In genomic region chr12:117054279-117054678, GRCh38 we compare ENCODE assay signal across 19 cellular contexts. TPM values are rescaled to one million over a fixed set of nuclear protein-coding genes. Genes with fewer than 3 reads are reported as not detected.
DNase-seq lines count a peak whose midpoint lies in the region; ATAC-seq and TF ChIP-seq lines count a peak whose summit lies in the region.
"Had no signal": no experiment of that assay in that cellular context is flagged by ENCODE, and none has a peak within 500 bp of the region (broad histone marks: within the 10 kb centered on the region; RNA-seq: fewer than 3 reads in every experiment).

No MANE protein-coding gene starts in this region.

- H3K27ac ChIP-seq in H9 (ENCODE audit: insufficient read length, low read depth, low read length) (no peak overlapping the region), caudate nucleus (ENCODE audit: low read depth, low read length) (peak overlapping the region; percentile 44), neutrophil (peak overlapping the region; percentile 1)

- no peak overlapping the region for H4K8ac ChIP-seq in H9 (replicated peaks; ENCODE audit: insufficient read length, low read depth, low read length)

- H3K27ac Mint-ChIP-seq in H9 = peak overlapping the region; percentile 54 to 77 (median 71); a peak in 5 of 7 replicates
- H3K27ac Mint-ChIP-seq: CD8-positive, alpha-beta T cell had no signal

- no CpG with 5 or more reads among the region's 6 CpGs for WGBS in H9 (ENCODE audit: extremely low coverage, insufficient read length, low lambda C conversion rate)

- no peak overlapping the region for H3K4me3 Mint-ChIP-seq in H9
- H3K4me3 Mint-ChIP-seq: CD8-positive, alpha-beta T cell had no signal

- no peak overlapping the region for H2AFZ ChIP-seq in H9 (ENCODE audit: low read length)

- H3K27me3 Mint-ChIP-seq in H9 (ENCODE audit: low read depth) = no peaks in the 10 kb centered on the region

- no peaks in the 10 kb centered on the region for H3K79me1 ChIP-seq in H9 (ENCODE audit: insufficient read depth, low read depth, low read length, poor library complexity, severe bottlenecking)

- H2AK5ac ChIP-seq in H9 (ENCODE audit: insufficient read length, low read length) = no peak overlapping the region

- H3K23me2 ChIP-seq in H9 (ENCODE audit: insufficient read length, low read depth, low read length, poor library complexity, severe bottlenecking) = no peaks in the 10 kb centered on the region

- TF ChIP-seq CTCF in H9 (conservative IDR thresholded peaks at IDR 0.05) (no peak), neutrophil (IDR thresholded peaks at IDR 0.05) (no peak)

- H4K91ac ChIP-seq in H9 (ENCODE audit: insufficient read length, low read depth, low read length) = no peak overlapping the region

- no peaks in the 10 kb centered on the region for H4K20me1 ChIP-seq in H9 (ENCODE audit: control insufficient read depth, insufficient read depth, insufficient read length)

- H3K18ac ChIP-seq in H9 (ENCODE audit: insufficient read length, low read depth, low read length) = no peak overlapping the region

- no peak overlapping the region for H4K5ac ChIP-seq in H9 (ENCODE audit: insufficient read length, low read depth, low read length)

- H2BK120ac ChIP-seq in H9 (ENCODE audit: low read depth, low read length, poor library complexity, severe bottlenecking) = no peak overlapping the region

- H3K36me3 ChIP-seq in neutrophil = no peaks in the 10 kb centered on the region
- H3K36me3 ChIP-seq: BE2C had no signal

- no peak overlapping the region; the same call in 1 of the 2 replicates for H3K14ac ChIP-seq in H9 (ENCODE audit: insufficient read depth, low read length)

- no peaks in the 10 kb centered on the region for H3K9me3 Mint-ChIP-seq in H9
- H3K9me3 Mint-ChIP-seq: CD8-positive, alpha-beta T cell had no signal

- H3K9ac ChIP-seq in H9 (ENCODE audit: extremely low read depth, insufficient read length, low read length) = no peak overlapping the region

- DNase-seq in Right ventricle myocardium inferior (ENCODE audit: missing footprints) (peak; percentile 26), left cardiac atrium (no peak), H9 (no peak), caudate nucleus (lab: John Stamatoyannopoulos, UW) (no peak), head of caudate nucleus (no peak), NCI-H510A treated with DMSO at 0.1 percent for 48 hours (lab: John Stamatoyannopoulos, UW) (no peak)
- DNase-seq: BE2C; CD8-positive, alpha-beta T cell; GOT3; KG1; NCI-H1417 treated with DMSO at 0.1 percent for 48 hours; NCI-H187 treated with DMSO at 0.1 percent for 48 hours; NCI-H2227 treated with DMSO at 0.1 percent for 48 hours; NCI-H524 had no signal

- H3K4me3 ChIP-seq in neutrophil (ENCODE audit: low read depth in 1 of 2, low read length in 1 of 2) = no peak overlapping the region

- H3K4ac ChIP-seq in H9 (ENCODE audit: low read depth, low read length) = no peak overlapping the region

- no peaks in the 10 kb centered on the region for H3K79me2 ChIP-seq in H9 (ENCODE audit: insufficient read depth, low read length)

- H3K4me1 Mint-ChIP-seq in H9 = peaks cover 37 to 59% of the 10 kb centered on the region in 2 experiments

- H3K9me3 ChIP-seq in H9 (ENCODE audit: control insufficient read depth, low read depth, low read length) = no peaks in the 10 kb centered on the region
- H3K9me3 ChIP-seq in neutrophil = no peaks in the 10 kb centered on the region
- H3K9me3 ChIP-seq: BE2C had no signal

- H3K56ac ChIP-seq in H9 (ENCODE audit: insufficient read length, low read depth, low read length) = no peak overlapping the region

- no peaks in the 10 kb centered on the region for H3K27me3 ChIP-seq in H9 (ENCODE audit: insufficient read depth, low read length)
- no peaks in the 10 kb centered on the region for H3K27me3 ChIP-seq in neutrophil
- H3K27me3 ChIP-seq: BE2C had no signal

- no peak overlapping the region for H3T11ph ChIP-seq in H9 (ENCODE audit: low read length)

- ATAC-seq in Right ventricle myocardium inferior (no peak), left cardiac atrium (no peak), esophagus mucosa (no peak)
- ATAC-seq: CD8-positive, alpha-beta T cell; HepG2 had no signal

- peaks cover 4% of the 10 kb centered on the region; the same call in 1 of the 2 replicates for H3K4me1 ChIP-seq in H9 (ENCODE audit: insufficient read depth, low read length)
- H3K4me1 ChIP-seq in neutrophil (ENCODE audit: control insufficient read depth in 1 of 2, insufficient read depth in 1 of 2, low read depth in 1 of 2, low read length in 1 of 2) = peaks cover 40 to 55% of the 10 kb centered on the region in 2 experiments
- H3K4me1 ChIP-seq: BE2C had no signal

- no peak overlapping the region for H3K23ac ChIP-seq in H9 (ENCODE audit: insufficient read length, low read depth, low read length)

- H2BK12ac ChIP-seq in H9 (ENCODE audit: insufficient read length, low read depth, low read length) = no peak overlapping the region

- H2BK15ac ChIP-seq in H9 (ENCODE audit: low read depth, low read length) = no peak overlapping the region

- no peaks in the 10 kb centered on the region; a peak in 2 of 7 replicates for H3K36me3 Mint-ChIP-seq in H9 (ENCODE audit: insufficient read depth in 1 of 3, low read depth in 3 of 3)
- H3K36me3 Mint-ChIP-seq: CD8-positive, alpha-beta T cell had no signal

- no peak overlapping the region for H2BK5ac ChIP-seq in H9 (ENCODE audit: insufficient read length, low read length)

- intact Hi-C loops in Right ventricle myocardium inferior (cut with DNase I) (no loop called here), left cardiac atrium (cut with DNase I) (no loop called here), head of caudate nucleus (cut with DNase I) (no loop called here)

- no peak overlapping the region for H3K4me2 ChIP-seq in H9 (ENCODE audit: insufficient read depth, insufficient read length, low read length)

- no peak overlapping the region for H2BK20ac ChIP-seq in H9 (ENCODE audit: low read depth, low read length, poor library complexity, severe bottlenecking)

RNA-seq across cellular contexts. Expression of gene TESC, which starts 44.9 kb away (rescaled TPM):
- total RNA-seq in Right ventricle myocardium inferior = 93.9 TPM
- total RNA-seq in left cardiac atrium = 10 to 100 TPM; 35.1 to 41.2 TPM
- total RNA-seq in H9 (2021) = 5.4 and 5.8 TPM in 2 replicates
- 0.56 TPM for total RNA-seq in esophagus mucosa
- total RNA-seq: M059J, RPMI7951 had no signal
